35 cellular contexts compared by ENCODE assay signal in genomic region chr4:68124262-68124661, GRCh38. TPM values are rescaled to one million over a fixed set of nuclear protein-coding genes. Genes with fewer than 3 reads are reported as not detected.
"Had no signal": no experiment of that assay in that cellular context is flagged by ENCODE, and none has a peak within 500 bp of the region (broad histone marks: within the 10 kb centered on the region; RNA-seq: fewer than 3 reads in every experiment).

No MANE protein-coding gene starts in this region.

- H3K4me3 ChIP-seq: ascending aorta, cardiac muscle cell, colonic mucosa, MG63 had no signal

- H3K9me3 ChIP-seq: ascending aorta, colonic mucosa, MG63 had no signal

- H3K9me3 Mint-ChIP-seq: activated CD4-positive, alpha-beta T cell treated with anti-CD3 and anti-CD28 coated beads, Interleukin-2, amount 10 ng/mL, durations not matched to agents 24 days and 14 days; activated CD8-positive, alpha-beta T cell treated with anti-CD3 and anti-CD28 coated beads for 36 hours; activated naive CD4-positive, alpha-beta T cell treated with anti-CD3 and anti-CD28 coated beads, Interleukin-2, amount 50 U/mL, for 24 hours; activated naive CD8-positive, alpha-beta T cell treated with anti-CD3 and anti-CD28 coated beads, Interleukin-2, amount 10 ng/mL, durations not matched to agents 7 days and 5 days; activated T-helper 17 cell treated with anti-CD3 and anti-CD28 coated beads, Interleukin-2, amount 50 U/mL, for 72 hours; central memory CD8-positive, alpha-beta T cell had no signal

- DNase-seq: activated CD4-positive, alpha-beta T cell treated with anti-CD3 and anti-CD28 coated beads, Interleukin-2, amount 10 ng/mL, durations not matched to agents 24 days and 14 days; activated CD4-positive, alpha-beta T cell treated with anti-CD3 and anti-CD28 coated beads, Interleukin-2, amount 50 U/mL, for 4 hours; activated CD8-positive, alpha-beta T cell treated with anti-CD3 and anti-CD28 coated beads for 36 hours; activated effector memory CD4-positive, alpha-beta T cell treated with anti-CD3 and anti-CD28 coated beads, Interleukin-2, amount 50 U/mL, for 16 hours; activated naive CD4-positive, alpha-beta T cell; activated naive CD8-positive, alpha-beta T cell treated with anti-CD3 and anti-CD28 coated beads, Interleukin-2, amount 10 ng/mL, durations not matched to agents 7 days and 5 days; activated T-cell treated with anti-CD3 and anti-CD28 coated beads, Interleukin-2, amount 50 U/mL, for 1 hour; activated T-cell treated with anti-CD3 and anti-CD28 coated beads, Interleukin-2, amount 50 U/mL, for 72 hours; amygdala; colonic mucosa; MG63; NCI-H1048; NCI-H1105 treated with DMSO at 0.1 percent for 48 hours; NCI-H1436; NCI-H1694; NCI-H1930; NCI-H2081 treated with DMSO at 0.1 percent for 48 hours; NCI-H345; NCI-H524 treated with DMSO at 0.1 percent for 48 hours; NK-92 treated with Interleukin-12 subunit alpha and Interleukin-12 subunit beta, amount 100 ng/mL, for 24 hours; Right ventricle myocardium superior; SW 1271; T-helper 1 cell; T-helper 2 cell; T-helper 9 cell; WERI-Rb-1 had no signal

- H3K4me3 Mint-ChIP-seq: activated CD4-positive, alpha-beta T cell treated with anti-CD3 and anti-CD28 coated beads, Interleukin-2, amount 10 ng/mL, durations not matched to agents 24 days and 14 days; activated CD8-positive, alpha-beta T cell treated with anti-CD3 and anti-CD28 coated beads for 36 hours; activated naive CD4-positive, alpha-beta T cell treated with anti-CD3 and anti-CD28 coated beads, Interleukin-2, amount 50 U/mL, for 24 hours; activated naive CD8-positive, alpha-beta T cell treated with anti-CD3 and anti-CD28 coated beads, Interleukin-2, amount 10 ng/mL, durations not matched to agents 7 days and 5 days; activated T-cell treated with anti-CD3 and anti-CD28 coated beads, Interleukin-2, amount 50 U/mL, for 72 hours; activated T-helper 17 cell treated with anti-CD3 and anti-CD28 coated beads, Interleukin-2, amount 50 U/mL, for 72 hours; central memory CD8-positive, alpha-beta T cell had no signal

- H3K27me3 ChIP-seq: ascending aorta, cardiac muscle cell, colonic mucosa, MG63 had no signal

- H3K27me3 Mint-ChIP-seq: activated CD4-positive, alpha-beta T cell treated with anti-CD3 and anti-CD28 coated beads, Interleukin-2, amount 10 ng/mL, durations not matched to agents 24 days and 14 days; activated CD8-positive, alpha-beta T cell treated with anti-CD3 and anti-CD28 coated beads for 36 hours; activated naive CD4-positive, alpha-beta T cell treated with anti-CD3 and anti-CD28 coated beads, Interleukin-2, amount 50 U/mL, for 24 hours; activated naive CD8-positive, alpha-beta T cell treated with anti-CD3 and anti-CD28 coated beads, Interleukin-2, amount 10 ng/mL, durations not matched to agents 7 days and 5 days; activated T-helper 17 cell treated with anti-CD3 and anti-CD28 coated beads, Interleukin-2, amount 50 U/mL, for 72 hours; central memory CD8-positive, alpha-beta T cell had no signal

- H3K27ac Mint-ChIP-seq: activated CD4-positive, alpha-beta T cell treated with anti-CD3 and anti-CD28 coated beads, Interleukin-2, amount 10 ng/mL, durations not matched to agents 24 days and 14 days; activated CD8-positive, alpha-beta T cell treated with anti-CD3 and anti-CD28 coated beads for 36 hours; activated naive CD4-positive, alpha-beta T cell treated with anti-CD3 and anti-CD28 coated beads, Interleukin-2, amount 50 U/mL, for 24 hours; activated naive CD8-positive, alpha-beta T cell treated with anti-CD3 and anti-CD28 coated beads, Interleukin-2, amount 10 ng/mL, durations not matched to agents 7 days and 5 days; activated T-cell treated with anti-CD3 and anti-CD28 coated beads, Interleukin-2, amount 50 U/mL, for 72 hours; activated T-helper 17 cell treated with anti-CD3 and anti-CD28 coated beads, Interleukin-2, amount 50 U/mL, for 72 hours had no signal

- H3K36me3 ChIP-seq: ascending aorta, cardiac muscle cell, colonic mucosa, MG63, WERI-Rb-1 had no signal

- H3K27ac ChIP-seq: ascending aorta, cardiac muscle cell, colonic mucosa, WERI-Rb-1 had no signal

- H3K36me3 Mint-ChIP-seq: activated naive CD4-positive, alpha-beta T cell treated with anti-CD3 and anti-CD28 coated beads, Interleukin-2, amount 50 U/mL, for 24 hours; activated naive CD8-positive, alpha-beta T cell treated with anti-CD3 and anti-CD28 coated beads, Interleukin-2, amount 10 ng/mL, durations not matched to agents 7 days and 5 days had no signal

- H3K4me1 Mint-ChIP-seq: activated CD4-positive, alpha-beta T cell treated with anti-CD3 and anti-CD28 coated beads, Interleukin-2, amount 10 ng/mL, durations not matched to agents 24 days and 14 days; activated naive CD4-positive, alpha-beta T cell treated with anti-CD3 and anti-CD28 coated beads, Interleukin-2, amount 50 U/mL, for 24 hours; activated naive CD8-positive, alpha-beta T cell treated with anti-CD3 and anti-CD28 coated beads, Interleukin-2, amount 10 ng/mL, durations not matched to agents 7 days and 5 days; activated T-helper 17 cell treated with anti-CD3 and anti-CD28 coated beads, Interleukin-2, amount 50 U/mL, for 72 hours; central memory CD8-positive, alpha-beta T cell had no signal

- ATAC-seq: activated CD8-positive, alpha-beta T cell treated with anti-CD3 and anti-CD28 coated beads for 36 hours; activated T-cell treated with anti-CD3 and anti-CD28 coated beads, Interleukin-2, amount 50 U/mL, for 72 hours; activated T-helper 17 cell treated with anti-CD3 and anti-CD28 coated beads, Interleukin-2, amount 50 U/mL, for 72 hours had no signal

- H3K4me1 ChIP-seq: ascending aorta, colonic mucosa had no signal

RNA-seq across cellular contexts. Expression of gene TMPRSS11F, which starts 5.4 kb away (rescaled TPM):
- total RNA-seq: activated CD4-positive, alpha-beta T cell treated with anti-CD3 and anti-CD28 coated beads, Interleukin-2, amount 10 ng/mL, durations not matched to agents 24 days and 14 days; activated CD8-positive, alpha-beta memory T cell treated with anti-CD3 and anti-CD28 coated beads for 36 hours; activated CD8-positive, alpha-beta T cell treated with anti-CD3 and anti-CD28 coated beads for 36 hours; activated naive CD8-positive, alpha-beta T cell treated with anti-CD3 and anti-CD28 coated beads, Interleukin-2, amount 10 ng/mL, durations not matched to agents 7 days and 5 days; activated T-cell treated with anti-CD3 and anti-CD28 coated beads, Interleukin-2, amount 50 U/mL, for 72 hours; activated T-helper 17 cell treated with anti-CD3 and anti-CD28 coated beads, Interleukin-2, amount 50 U/mL, for 72 hours; ascending aorta; cardiac muscle cell; chondrocyte; colonic mucosa; NCI-H460; Right ventricle myocardium superior had no signal
- polyA plus RNA-seq: adipose tissue, cardiac muscle cell had no signal
